In the genomic region with DNA sequence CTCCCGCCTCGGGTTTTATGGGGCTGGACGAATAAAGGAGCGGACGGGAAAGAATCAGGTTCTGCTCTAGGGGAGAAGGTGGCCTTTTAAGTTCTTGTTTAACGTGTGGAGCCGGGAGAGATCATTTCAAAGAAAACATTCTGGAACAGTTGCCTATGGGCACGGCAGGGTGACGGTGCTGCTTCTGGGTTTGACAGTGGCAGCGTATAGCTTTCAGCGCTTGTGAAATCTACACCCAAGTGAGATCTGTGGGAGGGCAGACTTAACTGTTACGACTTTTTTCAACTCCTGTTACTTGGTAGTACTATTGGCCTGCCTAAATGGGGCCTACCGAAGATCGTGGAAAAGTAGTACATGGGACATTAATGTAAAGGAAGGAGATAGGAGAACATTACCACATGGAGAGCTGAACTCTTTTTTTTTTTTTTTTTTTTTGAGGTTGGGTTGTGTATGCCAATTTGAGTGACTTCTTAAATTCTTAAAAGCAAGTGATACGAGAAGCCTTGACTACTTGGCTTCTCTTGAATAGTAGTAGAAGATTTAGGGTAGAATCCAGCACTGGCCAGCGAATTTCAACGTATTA, we compare ENCODE assay signal across 8 cellular contexts. TPM values are rescaled to one million over a fixed set of nuclear protein-coding genes. Genes with fewer than 3 reads are reported as not detected.
DNase-seq lines count a peak whose midpoint lies in the region; ATAC-seq, FAIRE-seq and TF ChIP-seq lines count a peak whose summit lies in the region.

No MANE protein-coding gene starts in this region.

- H3K4me1 ChIP-seq in IMR-90 (ENCODE audit: control insufficient read depth, insufficient read depth, low read length), result peaks cover 4% of the 10 kb centered on the region; the same call in 1 of the 2 replicates
- peaks cover 11% of the 10 kb centered on the region for H3K4me1 ChIP-seq in SJSA1 (replicated peaks)
- H3K4me1 ChIP-seq in skeletal muscle tissue (ENCODE audit: control insufficient read depth in 3 of 3, insufficient read depth in 3 of 3, low read length in 3 of 3), result peaks cover 21 to 39% (median 28%) of the 10 kb centered on the region in 3 donors

- TF ChIP-seq POLR2A in IMR-90 (IDR thresholded peaks at IDR 0.05; ENCODE audit: low read depth, low read length), result peak; percentile 53; the same call in 1 of the 2 replicates

- H2BK15ac ChIP-seq in IMR-90 (ENCODE audit: low read depth, low read length), result no peak overlapping the region

- H3K27ac ChIP-seq in IMR-90 (ENCODE audit: insufficient read depth, low read length) (peak overlapping the region; percentile 95), SJSA1 (peak overlapping the region; percentile 81), angular gyrus (ENCODE audit: low read depth, low read length) (peak overlapping the region; percentile 98), skeletal muscle tissue (ENCODE audit: low read depth, low read length) (peak overlapping the region; percentile 99)

- FAIRE-seq in D721Med (lab: Jason Lieb, UNC), result no peak

- dilution Hi-C loops in IMR-90 (cut with HindIII; ENCODE audit: low sequenced_read_pairs, unreplicated experiment), result no loop called here

- peak overlapping the region; percentile 91 for H2BK5ac ChIP-seq in IMR-90 (ENCODE audit: low read depth, low read length, poor library complexity, severe bottlenecking)

- H3K9me3 ChIP-seq in IMR-90 (ENCODE audit: control insufficient read depth, insufficient read depth, low read length) (no peaks in the 10 kb centered on the region), SJSA1 (replicated peaks) (no peaks in the 10 kb centered on the region), skeletal muscle tissue (ENCODE audit: control insufficient read depth in 3 of 3, low read length in 3 of 3) (no peaks in the 10 kb centered on the region)

- ATAC-seq in GM21576 (IDR thresholded peaks at IDR 0.05; ENCODE audit: unreplicated experiment), result peak; percentile 44
- ATAC-seq in IMR-90 (ENCODE audit: low read depth), result peak; percentile 54

- H2BK20ac ChIP-seq in IMR-90 (ENCODE audit: low read depth, low read length), result no peak overlapping the region

- peak overlapping the region; percentile 100 for H2AFZ ChIP-seq in IMR-90 (replicated peaks; ENCODE audit: low read length, poor library complexity)

- H3K14ac ChIP-seq in IMR-90 (replicated peaks; ENCODE audit: low read depth, low read length), result peak overlapping the region; percentile 96

- H3K36me3 ChIP-seq in IMR-90 (ENCODE audit: control insufficient read depth, insufficient read depth, low read length) (no peaks in the 10 kb centered on the region), SJSA1 (peaks cover 6% of the 10 kb centered on the region; the same call in 1 of the 2 replicates), skeletal muscle tissue (ENCODE audit: control insufficient read depth in 3 of 3, insufficient read depth in 3 of 3, low read length in 3 of 3) (no peaks in the 10 kb centered on the region)

- peak overlapping the region; percentile 84 to 99; a peak in 3 of 4 replicates for H4K8ac ChIP-seq in IMR-90 (ENCODE audit: low read depth in 2 of 2, low read length in 2 of 2)

- DNase-seq in EL, result peak; percentile 78
- peak; percentile 86 for DNase-seq in IMR-90
- DNase-seq in SJSA1 (ENCODE audit: low read depth in 1 of 2, low spot score in 2 of 2), result peak; percentile 46 to 81
- DNase-seq in hypothalamus (lab: John Stamatoyannopoulos, UW), result peak in 26 of 51 donors; percentile 4 to 80 (median 44)
- no peak for DNase-seq in D721Med (ENCODE audit: insufficient read length, low spot score)

- H3K23ac ChIP-seq in IMR-90 (ENCODE audit: low read depth, low read length), result peak overlapping the region; percentile 68

- peaks cover 4% of the 10 kb centered on the region for H3K9me1 ChIP-seq in IMR-90 (ENCODE audit: insufficient read depth, low read length)

- BruUV-seq in IMR-90 (replicated peaks; lab: Mats Ljungman, UMichigan), result no TSS peak

- H4K5ac ChIP-seq in IMR-90 (ENCODE audit: low read depth, low read length), result peak overlapping the region; percentile 82

- peak overlapping the region; percentile 72; the same call in 1 of the 2 replicates for H4K91ac ChIP-seq in IMR-90 (ENCODE audit: insufficient read depth, low read depth, low read length)

- in situ Hi-C loops in IMR-90 (cut with MboI; ENCODE audit: low sequenced_read_pairs), result no loop called here

- no peak; the same call in 1 of the 2 replicates for TF ChIP-seq RAD21 in IMR-90 (IDR thresholded peaks at IDR 0.05; ENCODE audit: low read length)

- peaks cover 35% of the 10 kb centered on the region for H4K20me1 ChIP-seq in IMR-90 (ENCODE audit: insufficient read depth, low read length)

- H3K18ac ChIP-seq in IMR-90 (ENCODE audit: low read depth, low read length), result peak overlapping the region; percentile 76

- WGBS in IMR-90 (ENCODE audit: extremely low coverage in 2 of 2, insufficient read length in 1 of 2), 2 experiments, result 0% methylated on average over 6 of the region's 17 CpGs; no CpG with 5 or more reads in 1 of the 2 experiments

- CTCF ChIA-PET in IMR-90 (lab: Yijun Ruan, JAX), result interaction anchor here (1.0 to 1.2 kb wide), 2 partner anchors 15 to 51 kb away, joined by 3 to 5 read pairs; no protein-coding TSS in a partner anchor

- peak overlapping the region; percentile 91 for H3K4me2 ChIP-seq in IMR-90 (ENCODE audit: low read depth, low read length)

- H3K4ac ChIP-seq in IMR-90 (ENCODE audit: low read depth, low read length), result peak overlapping the region; percentile 90

- peak overlapping the region; percentile 94 for H3K56ac ChIP-seq in IMR-90 (ENCODE audit: extremely low read depth, insufficient read depth, low read length)

- POLR2A ChIA-PET in IMR-90 (lab: Charles Lee; ENCODE audit: unreplicated experiment), result interaction anchor here (0.6 kb wide), 2 partner anchors 441 to 1058 kb away, joined by 4 to 6 read pairs; no protein-coding TSS in a partner anchor

- H3K79me1 ChIP-seq in IMR-90 (ENCODE audit: low read depth in 1 of 2, low read length in 2 of 2), result peaks cover 0 to 27% of the 10 kb centered on the region in 2 experiments; a peak in 2 of 4 replicates

- H2AK9ac ChIP-seq in IMR-90 (replicated peaks; ENCODE audit: low read depth, low read length, poor library complexity), result peak overlapping the region; percentile 78

- peak overlapping the region; percentile 79 for H2AK5ac ChIP-seq in IMR-90 (ENCODE audit: low read depth, low read length)

- intact Hi-C loops in IMR-90 (cut with micrococcal nuclease), result loop anchor here (5.0 kb wide), 1 partner anchor 65 kb away; no protein-coding TSS in a partner anchor

- TF ChIP-seq CTCF in IMR-90 (conservative IDR thresholded peaks at IDR 0.05; ENCODE audit: low read depth, low read length), result no peak
- no peak for TF ChIP-seq CTCF in D721Med (IDR thresholded peaks at IDR 0.05; ENCODE audit: insufficient read depth, missing control alignments)

- H2BK120ac ChIP-seq in IMR-90 (ENCODE audit: low read depth, low read length), result peak overlapping the region; percentile 69

- peak overlapping the region; percentile 98 for H3K4me3 ChIP-seq in IMR-90 (ENCODE audit: insufficient read depth, low read depth, low read length)
- H3K4me3 ChIP-seq in SJSA1, result peak overlapping the region; percentile 76
- peak overlapping the region; percentile 86 to 91 (median 86) for H3K4me3 ChIP-seq in skeletal muscle tissue (ENCODE audit: low read length in 3 of 3)

- H3K9ac ChIP-seq in IMR-90 (ENCODE audit: low read depth, low read length) (peak overlapping the region; percentile 94), skeletal muscle tissue (ENCODE audit: low read depth in 1 of 3, low read length in 3 of 3) (peak overlapping the region; percentile 95 to 99 (median 95))

- H3K27me3 ChIP-seq in IMR-90 (ENCODE audit: control insufficient read depth, insufficient read depth, low read length), result no peaks in the 10 kb centered on the region
- H3K27me3 ChIP-seq in SJSA1 (replicated peaks), result no peaks in the 10 kb centered on the region
- H3K27me3 ChIP-seq in skeletal muscle tissue (ENCODE audit: control insufficient read depth in 3 of 3, insufficient read depth in 3 of 3, low read length in 3 of 3), result no peaks in the 10 kb centered on the region

TF ChIP-seq in IMR-90, 13 proteins besides CTCF, POLR2A, EP300 and RAD21 (continues in another document):
- TF ChIP-seq, protein P1, sequence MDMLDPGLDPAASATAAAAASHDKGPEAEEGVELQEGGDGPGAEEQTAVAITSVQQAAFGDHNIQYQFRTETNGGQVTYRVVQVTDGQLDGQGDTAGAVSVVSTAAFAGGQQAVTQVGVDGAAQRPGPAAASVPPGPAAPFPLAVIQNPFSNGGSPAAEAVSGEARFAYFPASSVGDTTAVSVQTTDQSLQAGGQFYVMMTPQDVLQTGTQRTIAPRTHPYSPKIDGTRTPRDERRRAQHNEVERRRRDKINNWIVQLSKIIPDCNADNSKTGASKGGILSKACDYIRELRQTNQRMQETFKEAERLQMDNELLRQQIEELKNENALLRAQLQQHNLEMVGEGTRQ (IDR thresholded peaks at IDR 0.05; ENCODE audit: low read depth, low read length), result no peak
- no peak for TF ChIP-seq SMC3 (IDR thresholded peaks at IDR 0.05; ENCODE audit: low read depth, low read length)
- TF ChIP-seq, protein P2, sequence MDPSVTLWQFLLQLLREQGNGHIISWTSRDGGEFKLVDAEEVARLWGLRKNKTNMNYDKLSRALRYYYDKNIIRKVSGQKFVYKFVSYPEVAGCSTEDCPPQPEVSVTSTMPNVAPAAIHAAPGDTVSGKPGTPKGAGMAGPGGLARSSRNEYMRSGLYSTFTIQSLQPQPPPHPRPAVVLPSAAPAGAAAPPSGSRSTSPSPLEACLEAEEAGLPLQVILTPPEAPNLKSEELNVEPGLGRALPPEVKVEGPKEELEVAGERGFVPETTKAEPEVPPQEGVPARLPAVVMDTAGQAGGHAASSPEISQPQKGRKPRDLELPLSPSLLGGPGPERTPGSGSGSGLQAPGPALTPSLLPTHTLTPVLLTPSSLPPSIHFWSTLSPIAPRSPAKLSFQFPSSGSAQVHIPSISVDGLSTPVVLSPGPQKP (IDR thresholded peaks at IDR 0.05; ENCODE audit: borderline replicate concordance, low read depth, low read length), result no peak
- no peak for TF ChIP-seq RFX5 (IDR thresholded peaks at IDR 0.05; ENCODE audit: low read depth, low read length)
- TF ChIP-seq NFE2L2 (IDR thresholded peaks at IDR 0.05; ENCODE audit: low read depth, low read length), result no peak
- peak; percentile 81 for TF ChIP-seq CEBPB (IDR thresholded peaks at IDR 0.05; ENCODE audit: low read depth, low read length)
- no peak for TF ChIP-seq RCOR1 (IDR thresholded peaks at IDR 0.05; ENCODE audit: insufficient replicate concordance, low read length)
- TF ChIP-seq MAFK (IDR thresholded peaks at IDR 0.05; ENCODE audit: low read depth, low read length), result no peak
- peak; percentile 55; the same call in 1 of the 2 replicates for TF ChIP-seq MXI1 (IDR thresholded peaks at IDR 0.05; ENCODE audit: borderline replicate concordance, low read depth, low read length)
- 0 out of 2 replicates have a peak, but pooled peaks have one; percentile 22 for TF ChIP-seq CHD1 (IDR thresholded peaks at IDR 0.05; ENCODE audit: low read depth, low read length)
- no peak for TF ChIP-seq FOS (IDR thresholded peaks at IDR 0.05; ENCODE audit: low read depth, low read length)

RNA-seq across cellular contexts. Expression of a gene that starts 0.7 kb away (rescaled TPM):
- total RNA-seq in IMR-90 (2012; rRNA removed) (110 and 117 TPM in 2 replicates), skeletal muscle tissue (69.4 TPM)
- 12.4 and 15.0 TPM in 2 replicates for polyA plus RNA-seq in IMR-90 (2012; rRNA removed)
- polyA plus RNA-seq in IMR-90 (2012; cell fraction: cytosol; rRNA removed), result 3.8 and 5.9 TPM in 2 replicates
- 5.9 and 41.8 TPM in 2 replicates for polyA plus RNA-seq in IMR-90 (2012; cell fraction: nucleus; rRNA removed; ENCODE audit: low replicate concordance)
- total RNA-seq in SJSA1 (2014; rRNA removed; shearing (Covaris generic)), result 64.9 and 67.6 TPM in 2 replicates
